11 cellular contexts compared by ENCODE assay signal in genomic region chr17:79027925-79028491, GRCh38. TPM values are rescaled to one million over a fixed set of nuclear protein-coding genes. Genes with fewer than 3 reads are reported as not detected.
DNase-seq lines count a peak whose midpoint lies in the region; ATAC-seq and TF ChIP-seq lines count a peak whose summit lies in the region.
"Had no signal": no experiment of that assay in that cellular context is flagged by ENCODE, and none has a peak within 500 bp of the region (broad histone marks: within the 10 kb centered on the region; RNA-seq: fewer than 3 reads in every experiment).

No MANE protein-coding gene starts in this region.

- no peak overlapping the region for H2BK5ac ChIP-seq in trophoblast cell (ENCODE audit: low read depth, low read length, poor library complexity)

- peaks cover 41% of the 10 kb centered on the region for H3K27me3 Mint-ChIP-seq in CD4-positive, alpha-beta T cell
- H3K27me3 Mint-ChIP-seq in mesothelial cell of epicardium (ENCODE audit: low read depth), result peaks cover 14% of the 10 kb centered on the region

- no peak overlapping the region for H4K8ac ChIP-seq in trophoblast cell (ENCODE audit: low read depth, low read length)

- no peak overlapping the region for H3K27ac Mint-ChIP-seq in CD4-positive, alpha-beta T cell
- H3K27ac Mint-ChIP-seq in mesothelial cell of epicardium, result no peak overlapping the region
- H3K27ac Mint-ChIP-seq: T-helper 1 cell treated with Interleukin-12 subunit alpha and Interleukin-12 subunit beta and Interleukin-4 antibody, amounts not matched to agents 30 μg/mL and 1 μg/mL, for 36 hours had no signal

- H2BK120ac ChIP-seq in trophoblast cell (ENCODE audit: insufficient read depth, low read length, poor library complexity), result no peak overlapping the region

- intact Hi-C loops in CD4-positive, alpha-beta T cell (cut with DNase I, micrococcal nuclease), result no loop called here

- POLR2A ChIA-PET in CD4-positive, alpha-beta T cell (lab: Charles Lee), result no interaction called here

- CTCF ChIA-PET in CD4-positive, alpha-beta T cell (lab: Charles Lee), result no interaction called here

- H3K27ac ChIP-seq in BLaER1 treated with 17β-estradiol and CSF1 and Interleukin-3, amounts not matched to agents 10 nM and 100 nM, result no peak overlapping the region
- H3K27ac ChIP-seq in RWPE2 (ENCODE audit: poor library complexity, severe bottlenecking) (peak overlapping the region; percentile 57), trophoblast cell (ENCODE audit: low read depth, low read length) (no peak overlapping the region)
- no peak overlapping the region for H3K27ac ChIP-seq in CD4-positive, alpha-beta T cell (ENCODE audit: low read depth, low read length)

- no CpG with 5 or more reads among the region's 16 CpGs for WGBS in trophoblast cell (ENCODE audit: extremely low coverage, insufficient coverage, insufficient read length)

- H4K20me1 ChIP-seq in BLaER1 treated with 17β-estradiol and CSF1 and Interleukin-3, amounts not matched to agents 10 nM and 100 nM, result peaks cover 0 to 13% (median 0%) of the 10 kb centered on the region in 11 experiments; a peak in 3 of 22 replicates

- H2AK5ac ChIP-seq in trophoblast cell (ENCODE audit: low read length), result no peak overlapping the region

- no peaks in the 10 kb centered on the region for H3K36me3 ChIP-seq in BLaER1 treated with 17β-estradiol and CSF1 and Interleukin-3, amounts not matched to agents 10 nM and 100 nM
- H3K36me3 ChIP-seq in RWPE2 (ENCODE audit: low read depth) (no peaks in the 10 kb centered on the region), trophoblast cell (ENCODE audit: control insufficient read depth in 1 of 2, insufficient read depth in 2 of 2, low read length in 2 of 2) (no peaks in the 10 kb centered on the region)

- ATAC-seq in RWPE2 (ENCODE audit: low read depth) (no peak), HG03520 (IDR thresholded peaks at IDR 0.05; ENCODE audit: unreplicated experiment) (no peak), GM18868 (IDR thresholded peaks at IDR 0.05; ENCODE audit: unreplicated experiment) (no peak)
- ATAC-seq in CD4-positive, alpha-beta T cell (ENCODE audit: poor library complexity), result no peak

- peak overlapping the region; percentile 10 for H3K14ac ChIP-seq in trophoblast cell (ENCODE audit: low read length)

- H2AFZ ChIP-seq in trophoblast cell (ENCODE audit: insufficient read depth, low read length, poor library complexity), result no peak overlapping the region

- H3K36me3 Mint-ChIP-seq in CD4-positive, alpha-beta T cell (ENCODE audit: low read depth), result no peaks in the 10 kb centered on the region
- no peaks in the 10 kb centered on the region for H3K36me3 Mint-ChIP-seq in mesothelial cell of epicardium

- H3K9ac ChIP-seq in BLaER1 treated with 17β-estradiol and CSF1 and Interleukin-3, amounts not matched to agents 10 nM and 100 nM, result peak overlapping the region in 3 of 11 experiments; percentile 10 to 27 (median 24); a peak in 6 of 22 replicates
- H3K9ac ChIP-seq in trophoblast cell (ENCODE audit: low read length), result no peak overlapping the region

- H3K4me2 ChIP-seq in BLaER1 treated with 17β-estradiol and CSF1 and Interleukin-3, amounts not matched to agents 10 nM and 100 nM, result peak overlapping the region; percentile 78 to 100 (median 88)
- no peak overlapping the region for H3K4me2 ChIP-seq in trophoblast cell (ENCODE audit: low read length)

- TF ChIP-seq CTCF in RWPE2 (IDR thresholded peaks at IDR 0.05; ENCODE audit: poor library complexity, severe bottlenecking) (no peak), fibroblast of villous mesenchyme (IDR thresholded peaks at IDR 0.05; ENCODE audit: insufficient read depth, low read depth, low read length) (no peak), mesothelial cell of epicardium (IDR thresholded peaks at IDR 0.05; ENCODE audit: unreplicated experiment) (no peak)
- no peak for TF ChIP-seq CTCF in CD4-positive, alpha-beta T cell (IDR thresholded peaks at IDR 0.05)

- peaks cover 24 to 38% (median 36%) of the 10 kb centered on the region in 11 experiments for H3K27me3 ChIP-seq in BLaER1 treated with 17β-estradiol and CSF1 and Interleukin-3, amounts not matched to agents 10 nM and 100 nM
- H3K27me3 ChIP-seq in RWPE2 (ENCODE audit: insufficient read depth, poor library complexity, severe bottlenecking) (no peaks in the 10 kb centered on the region), trophoblast cell (ENCODE audit: insufficient read depth, low read length) (peaks cover 13% of the 10 kb centered on the region)
- peaks cover 30% of the 10 kb centered on the region for H3K27me3 ChIP-seq in CD4-positive, alpha-beta T cell (ENCODE audit: control insufficient read depth, insufficient read depth, low read length)

- peak; percentile 59 for DNase-seq in RWPE2 (ENCODE audit: low spot score)
- peak; percentile 67 for DNase-seq in fibroblast of villous mesenchyme (ENCODE audit: low read depth)
- no peak for DNase-seq in trophoblast cell
- DNase-seq in CD4-positive, alpha-beta T cell, result no peak
- DNase-seq in mesothelial cell of epicardium (ENCODE audit: low spot score in 2 of 2, unreplicated experiment in 2 of 2), result no peak
- DNase-seq: NCI-H2081 treated with DMSO at 0.1 percent for 48 hours; stimulated activated CD4-positive, alpha-beta T cell treated with anti-CD3 and anti-CD28 coated beads, Interleukin-4, amount 100 ng/mL, for 4 hours had no signal

- no peak overlapping the region for H3K23ac ChIP-seq in trophoblast cell (ENCODE audit: low read length)

- H3K4me1 ChIP-seq in BLaER1 treated with 17β-estradiol and CSF1 and Interleukin-3, amounts not matched to agents 10 nM and 100 nM, result peaks cover 64 to 76% (median 71%) of the 10 kb centered on the region in 10 experiments
- H3K4me1 ChIP-seq in RWPE2 (ENCODE audit: insufficient read depth, poor library complexity, severe bottlenecking), result peaks cover 36% of the 10 kb centered on the region
- peaks cover 25 to 38% of the 10 kb centered on the region in 2 experiments for H3K4me1 ChIP-seq in trophoblast cell (ENCODE audit: control insufficient read depth in 1 of 2, insufficient read depth in 2 of 2, low read length in 2 of 2)

- no peak overlapping the region for H3K4me3 Mint-ChIP-seq in CD4-positive, alpha-beta T cell
- no peak overlapping the region for H3K4me3 Mint-ChIP-seq in mesothelial cell of epicardium
- H3K4me3 Mint-ChIP-seq: T-helper 1 cell treated with Interleukin-12 subunit alpha and Interleukin-12 subunit beta and Interleukin-4 antibody, amounts not matched to agents 30 μg/mL and 1 μg/mL, for 36 hours had no signal

- peak overlapping the region; percentile 13 for H2BK12ac ChIP-seq in trophoblast cell (ENCODE audit: low read length)

- H3K79me1 ChIP-seq in trophoblast cell (ENCODE audit: low read length), result peaks cover 13% of the 10 kb centered on the region

- no peak overlapping the region for H3K4me3 ChIP-seq in BLaER1 treated with 17β-estradiol and CSF1 and Interleukin-3, amounts not matched to agents 10 nM and 100 nM
- no peak overlapping the region for H3K4me3 ChIP-seq in RWPE2 (ENCODE audit: severe bottlenecking)
- H3K4me3 ChIP-seq in fibroblast of villous mesenchyme (ENCODE audit: low read depth, low read length), result peak overlapping the region; percentile 35
- no peak overlapping the region for H3K4me3 ChIP-seq in trophoblast cell (ENCODE audit: low read depth, low read length)

- H3K4me1 Mint-ChIP-seq in CD4-positive, alpha-beta T cell (ENCODE audit: low read depth), result peaks cover 8% of the 10 kb centered on the region
- peaks cover 40% of the 10 kb centered on the region for H3K4me1 Mint-ChIP-seq in mesothelial cell of epicardium

- no peak overlapping the region for H3K18ac ChIP-seq in trophoblast cell (ENCODE audit: low read length)

- no peaks in the 10 kb centered on the region for H3K9me3 Mint-ChIP-seq in CD4-positive, alpha-beta T cell
- no peaks in the 10 kb centered on the region for H3K9me3 Mint-ChIP-seq in mesothelial cell of epicardium
- H3K9me3 Mint-ChIP-seq: T-helper 1 cell treated with Interleukin-12 subunit alpha and Interleukin-12 subunit beta and Interleukin-4 antibody, amounts not matched to agents 30 μg/mL and 1 μg/mL, for 36 hours had no signal

- no peak overlapping the region for H3K4ac ChIP-seq in trophoblast cell (ENCODE audit: low read depth, low read length)

- peak overlapping the region; percentile 17 for H4K91ac ChIP-seq in trophoblast cell (ENCODE audit: low read depth, low read length)

- H4K12ac ChIP-seq in trophoblast cell (ENCODE audit: low read depth, low read length), result no peak overlapping the region

- H3K9me3 ChIP-seq in BLaER1 treated with 17β-estradiol and CSF1 and Interleukin-3, amounts not matched to agents 10 nM and 100 nM (replicated peaks in 1 of 11), result no peaks in the 10 kb centered on the region
- H3K9me3 ChIP-seq in RWPE2 (ENCODE audit: severe bottlenecking) (no peaks in the 10 kb centered on the region), trophoblast cell (ENCODE audit: insufficient read depth, low read depth, low read length) (no peaks in the 10 kb centered on the region)
- no peaks in the 10 kb centered on the region for H3K9me3 ChIP-seq in CD4-positive, alpha-beta T cell (ENCODE audit: control insufficient read depth, low read length)

- H3K79me2 ChIP-seq in trophoblast cell (ENCODE audit: control insufficient read depth, insufficient read depth, low read length, poor library complexity), result peaks cover 2% of the 10 kb centered on the region

RNA-seq across cellular contexts. Expression of gene C1QTNF1, which starts 4.0 kb away (rescaled TPM):
- total RNA-seq in fibroblast of villous mesenchyme (28.3 and 63.5 TPM in 2 replicates), mesothelial cell of epicardium (21.9 to 22.1 TPM (median 22.1 TPM) in 3 replicates)
- polyA plus RNA-seq in trophoblast cell (2013), result 11.5 and 12.7 TPM in 2 replicates
- not detected for total RNA-seq in CD4-positive, alpha-beta T cell

RNA-seq across cellular contexts. Expression of gene CANT1, which starts 18.4 kb away (rescaled TPM):
- 49.6 and 63.9 TPM in 2 replicates for total RNA-seq in fibroblast of villous mesenchyme
- polyA plus RNA-seq in trophoblast cell (2013), result 60.8 and 62.9 TPM in 2 replicates
- 10 to 100 TPM; 28.3 to 30.0 TPM for total RNA-seq in CD4-positive, alpha-beta T cell
- total RNA-seq in mesothelial cell of epicardium, result 64.2 to 79.3 TPM (median 68.2 TPM) in 3 replicates

RNA-seq across cellular contexts. Expression of gene ENGASE, which starts 46.6 kb away (rescaled TPM):
- 9.0 and 11.2 TPM in 2 replicates for total RNA-seq in fibroblast of villous mesenchyme
- polyA plus RNA-seq in trophoblast cell (2013), result 18.7 and 18.8 TPM in 2 replicates
- total RNA-seq in CD4-positive, alpha-beta T cell, result 10 to 100 TPM; 49.8 to 50.9 TPM
- 72.5 to 77.7 TPM (median 76.2 TPM) in 3 replicates for total RNA-seq in mesothelial cell of epicardium

RNA-seq across cellular contexts. Expression of gene LGALS3BP, which starts 48.3 kb away (rescaled TPM):
- total RNA-seq in fibroblast of villous mesenchyme (297 and 325 TPM in 2 replicates), mesothelial cell of epicardium (373 to 393 TPM (median 375 TPM) in 3 replicates)
- polyA plus RNA-seq in trophoblast cell (2013), result 9.1 and 9.3 TPM in 2 replicates
- 10 to 100 TPM; 38.8 to 41.0 TPM for total RNA-seq in CD4-positive, alpha-beta T cell

Comparison
In these comparisons a context has a peak if more than half of its experiments do, and no peak if none do; other contexts are left out.
1. DNase-seq: peak in RWPE2 (single experiment) and fibroblast of villous mesenchyme (single experiment); none in trophoblast cell (0 of 2), CD4-positive, alpha-beta T cell (0 of 10) and mesothelial cell of epicardium (0 of 2).
2. RNA of gene C1QTNF1, which starts 4.0 kb away (total RNA-seq): 28.3 to 63.5 TPM in fibroblast of villous mesenchyme and 21.9 to 22.1 TPM in mesothelial cell of epicardium; not detected in CD4-positive, alpha-beta T cell; every median in the first group is over 10 times any median in the second.